16 cellular contexts compared by ENCODE assay signal in the genomic region with DNA sequence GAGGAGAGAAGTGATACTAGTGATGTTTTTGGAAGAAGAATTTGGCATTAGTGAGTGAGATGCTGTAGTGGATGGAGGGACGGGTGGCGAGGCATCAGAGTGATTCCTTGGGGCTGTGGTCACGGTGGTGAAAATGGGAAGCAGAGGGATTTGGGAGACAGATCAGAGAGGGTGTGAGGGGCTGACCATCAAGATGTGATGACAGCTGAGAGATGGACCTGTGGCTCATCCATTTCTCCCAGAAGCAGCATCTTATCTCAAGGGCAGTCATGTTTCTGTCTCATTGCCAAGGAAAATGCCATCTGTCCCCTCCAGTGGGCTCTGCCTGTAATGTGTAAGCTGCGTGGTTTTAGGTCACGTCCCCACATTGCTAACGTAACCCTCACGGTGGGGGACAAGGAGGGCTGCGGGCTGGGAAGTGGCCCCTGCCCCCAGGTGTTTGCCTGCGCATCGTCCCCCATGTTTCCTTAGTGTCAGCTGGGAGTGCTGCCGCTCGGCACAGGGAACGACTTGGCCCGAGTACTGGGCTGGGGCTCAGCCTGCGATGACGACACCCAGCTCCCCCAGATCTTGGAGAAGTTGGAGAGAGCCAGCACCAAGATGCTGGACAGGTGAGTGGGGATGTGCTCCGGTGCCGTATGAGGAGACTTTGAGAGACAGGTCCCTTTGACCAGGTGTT.
DNase-seq lines count a peak whose midpoint lies in the region; ATAC-seq and TF ChIP-seq lines count a peak whose summit lies in the region.
"Had no signal": no experiment of that assay in that cellular context is flagged by ENCODE, and none has a peak within 500 bp of the region (broad histone marks: within the 10 kb centered on the region; RNA-seq: fewer than 3 reads in every experiment).

No MANE protein-coding gene starts in this region.

- H3K27ac ChIP-seq in CD4-positive, alpha-beta T cell (ENCODE audit: low read depth, low read length): no peak overlapping the region
- peak overlapping the region; percentile 16 for H3K27ac ChIP-seq in psoas muscle

- POLR2A ChIA-PET in CD4-positive, alpha-beta T cell (lab: Charles Lee): interaction anchor here (1.2 kb wide), 1 partner anchor 41 kb away, joined by 3 read pairs; no protein-coding TSS in a partner anchor
- POLR2A ChIA-PET in Caco-2 (lab: Charles Lee): no interaction called here

- H3K27me3 ChIP-seq in CD4-positive, alpha-beta T cell (ENCODE audit: control insufficient read depth, insufficient read depth, low read length): no peaks in the 10 kb centered on the region
- H3K27me3 ChIP-seq in Caco-2 (replicated peaks; ENCODE audit: control insufficient read depth, insufficient read depth, low read length) (no peaks in the 10 kb centered on the region), psoas muscle (ENCODE audit: insufficient read depth in 3 of 3, low read length in 2 of 3) (no peaks in the 10 kb centered on the region)
- H3K27me3 ChIP-seq: BLaER1 treated with 17β-estradiol and CSF1 and Interleukin-3, amounts not matched to agents 10 nM and 100 nM had no signal

- no peaks in the 10 kb centered on the region for H3K9me3 ChIP-seq in CD4-positive, alpha-beta T cell (ENCODE audit: control insufficient read depth, low read length)
- H3K9me3 ChIP-seq in Caco-2 (no peaks in the 10 kb centered on the region), psoas muscle (no peaks in the 10 kb centered on the region)
- H3K9me3 ChIP-seq: BLaER1 treated with 17β-estradiol and CSF1 and Interleukin-3, amounts not matched to agents 10 nM and 100 nM had no signal

- no peak for TF ChIP-seq CTCF in CD4-positive, alpha-beta T cell (IDR thresholded peaks at IDR 0.05)
- no peak for TF ChIP-seq CTCF in Caco-2 (IDR thresholded peaks at IDR 0.05; ENCODE audit: insufficient read depth in 1 of 2, low read depth in 1 of 2, low read length in 1 of 2, severe bottlenecking in 1 of 2, unreplicated experiment in 1 of 2)
- TF ChIP-seq CTCF in psoas muscle (IDR thresholded peaks at IDR 0.05): no peak

- WGBS in psoas muscle, 3 donors: 89 to 95% (median 92%) methylated on average over 18 of the region's 18 CpGs

- no peak for ATAC-seq in CD4-positive, alpha-beta T cell (ENCODE audit: poor library complexity)
- ATAC-seq in psoas muscle: no peak
- no peak for ATAC-seq in GM18867 (IDR thresholded peaks at IDR 0.05; ENCODE audit: unreplicated experiment)
- ATAC-seq: K562 had no signal

- H3K36me3 ChIP-seq in Caco-2 (ENCODE audit: control insufficient read depth, insufficient read depth, low read length) (peaks cover 9% of the 10 kb centered on the region), psoas muscle (ENCODE audit: insufficient read depth in 1 of 2, low read depth in 1 of 2) (peaks cover 7 to 100% of the 10 kb centered on the region in 2 donors)

- CTCF ChIA-PET in CD4-positive, alpha-beta T cell (lab: Charles Lee): interaction anchor here (1.1 to 4.6 kb wide), 2 partner anchors 39 to 92 kb away, joined by 3 to 75 read pairs; no protein-coding TSS in a partner anchor
- CTCF ChIA-PET in Caco-2 (lab: Charles Lee): interaction anchor here (0.6 kb wide), 1 partner anchor 75 kb away, joined by 4 read pairs; no protein-coding TSS in a partner anchor

- no TSS peak for BruUV-seq in Caco-2 (replicated peaks; lab: Mats Ljungman, UMichigan)

- H3K4me1 Mint-ChIP-seq in CD4-positive, alpha-beta T cell (ENCODE audit: low read depth): peaks cover 24% of the 10 kb centered on the region
- H3K4me1 Mint-ChIP-seq in Caco-2 (ENCODE audit: low read depth, unreplicated experiment) (peaks cover 7% of the 10 kb centered on the region), immature natural killer cell (peaks cover 23 to 35% of the 10 kb centered on the region in 2 donors)
- H3K4me1 Mint-ChIP-seq: mesothelial cell of epicardium had no signal

- DNase-seq in CD4-positive, alpha-beta T cell: peak in 1 of 10 experiments; percentile 20
- DNase-seq in Caco-2 (peak in 1 of 2 experiments; percentile 10), immature natural killer cell (no peak), psoas muscle (peak; percentile 9 to 20), AG08395 (ENCODE audit: low spot score) (no peak), H4 (ENCODE audit: low spot score) (no peak)
- DNase-seq: activated CD4-positive, alpha-beta memory T cell treated with anti-CD3 and anti-CD28 coated beads for 36 hours; anterior cingulate cortex; hypothalamus; NCI-H2029; stimulated activated CD4-positive, alpha-beta T cell treated with anti-CD3 and anti-CD28 coated beads, Interleukin-2, amount 100 ng/mL, for 24 hours; SW 1271 had no signal

- peak overlapping the region; percentile 14 for H3K27ac Mint-ChIP-seq in CD4-positive, alpha-beta T cell
- peak overlapping the region; percentile 65 for H3K27ac Mint-ChIP-seq in Caco-2 (ENCODE audit: unreplicated experiment)
- H3K27ac Mint-ChIP-seq in immature natural killer cell: peak overlapping the region in 4 of 6 donors; percentile 2 to 66 (median 36)
- H3K27ac Mint-ChIP-seq: activated CD4-positive, alpha-beta memory T cell treated with anti-CD3 and anti-CD28 coated beads for 36 hours; mesothelial cell of epicardium had no signal

- no peak overlapping the region for H3K4me3 Mint-ChIP-seq in CD4-positive, alpha-beta T cell
- H3K4me3 Mint-ChIP-seq in Caco-2 (ENCODE audit: unreplicated experiment): no peak overlapping the region
- no peak overlapping the region for H3K4me3 Mint-ChIP-seq in immature natural killer cell
- H3K4me3 Mint-ChIP-seq: activated CD4-positive, alpha-beta memory T cell treated with anti-CD3 and anti-CD28 coated beads for 36 hours; mesothelial cell of epicardium had no signal

- H3K9me3 Mint-ChIP-seq in CD4-positive, alpha-beta T cell: no peaks in the 10 kb centered on the region
- H3K9me3 Mint-ChIP-seq in Caco-2 (ENCODE audit: unreplicated experiment): no peaks in the 10 kb centered on the region
- H3K9me3 Mint-ChIP-seq in immature natural killer cell: peaks cover 0 to 2% (median 0%) of the 10 kb centered on the region in 6 donors
- H3K9me3 Mint-ChIP-seq: activated CD4-positive, alpha-beta memory T cell treated with anti-CD3 and anti-CD28 coated beads for 36 hours; mesothelial cell of epicardium had no signal

- H3K27me3 Mint-ChIP-seq in CD4-positive, alpha-beta T cell: no peaks in the 10 kb centered on the region
- H3K27me3 Mint-ChIP-seq in Caco-2 (ENCODE audit: insufficient read depth, unreplicated experiment) (no peaks in the 10 kb centered on the region), immature natural killer cell (ENCODE audit: low read depth in 3 of 3) (peaks cover 2 to 9% (median 5%) of the 10 kb centered on the region in 3 donors)
- H3K27me3 Mint-ChIP-seq: activated CD4-positive, alpha-beta memory T cell treated with anti-CD3 and anti-CD28 coated beads for 36 hours had no signal

- intact Hi-C loops in CD4-positive, alpha-beta T cell (cut with DNase I, micrococcal nuclease): loop anchor here in 1 of 2 experiments (10.0 kb wide), 1 partner anchor 160 kb away; no protein-coding TSS in a partner anchor
- intact Hi-C loops in Caco-2 (cut with micrococcal nuclease; ENCODE audit: unreplicated experiment): loop anchor here (10.0 kb wide), 1 partner anchor 90 kb away; a partner anchor contains a TSS
- intact Hi-C loops in psoas muscle (cut with DNase I): no loop called here

- H3K36me3 Mint-ChIP-seq in CD4-positive, alpha-beta T cell (ENCODE audit: low read depth): peaks cover 96% of the 10 kb centered on the region
- H3K36me3 Mint-ChIP-seq in Caco-2 (ENCODE audit: insufficient read depth, unreplicated experiment) (peaks cover 90% of the 10 kb centered on the region), immature natural killer cell (peaks cover 12 to 39% (median 22%) of the 10 kb centered on the region in 3 donors)

- H3K4me3 ChIP-seq in Caco-2 (ENCODE audit: low read depth, low read length) (no peak overlapping the region), psoas muscle (no peak overlapping the region)
- H3K4me3 ChIP-seq: BLaER1 treated with 17β-estradiol and CSF1 and Interleukin-3, amounts not matched to agents 10 nM and 100 nM; K562 had no signal

- H3K4me1 ChIP-seq in Caco-2 (peaks cover 12% of the 10 kb centered on the region), psoas muscle (peaks cover 13% of the 10 kb centered on the region)

Comparison
In these comparisons a context has a peak if more than half of its experiments do, and no peak if none do; other contexts are left out.
1. DNase-seq: peak in psoas muscle (2 of 2); none in immature natural killer cell (0 of 3), AG08395 (single experiment) and H4 (single experiment).
2. H3K27ac Mint-ChIP-seq: peak in every context shown above with its lines; median percentile 65 in Caco-2; 36 in immature natural killer cell; 14 in CD4-positive, alpha-beta T cell.